Comparison of ENCODE assay signal across 16 cellular contexts in genomic region chr7:55554055-55554454, GRCh38. TPM values are rescaled to one million over a fixed set of nuclear protein-coding genes. Genes with fewer than 3 reads are reported as not detected.
DNase-seq lines count a peak whose midpoint lies in the region; ATAC-seq, FAIRE-seq and TF ChIP-seq lines count a peak whose summit lies in the region.
"Had no signal": no experiment of that assay in that cellular context is flagged by ENCODE, and none has a peak within 500 bp of the region (broad histone marks: within the 10 kb centered on the region; RNA-seq: fewer than 3 reads in every experiment).

No MANE protein-coding gene starts in this region.

- no peaks in the 10 kb centered on the region for H3K27me3 ChIP-seq in BLaER1
- H3K27me3 ChIP-seq in naive thymus-derived CD4-positive, alpha-beta T cell (ENCODE audit: control insufficient read depth in 2 of 2, insufficient read depth in 2 of 2, low read length in 2 of 2): no peaks in the 10 kb centered on the region
- H3K27me3 ChIP-seq: SJCRH30 had no signal

- peaks cover 64 to 98% (median 96%) of the 10 kb centered on the region in 7 donors for H3K4me1 Mint-ChIP-seq in naive thymus-derived CD4-positive, alpha-beta T cell

- H3K4me3 ChIP-seq in BLaER1: no peak overlapping the region
- H3K4me3 ChIP-seq in naive thymus-derived CD4-positive, alpha-beta T cell (ENCODE audit: low read length): no peak overlapping the region
- H3K4me3 ChIP-seq: SJCRH30 had no signal

- TF ChIP-seq POLR2A in GM12891 (IDR thresholded peaks at IDR 0.05; ENCODE audit: low read depth, low read length): no peak

- POLR2A ChIA-PET in naive thymus-derived CD4-positive, alpha-beta T cell (lab: Charles Lee): interaction anchor here (0.6 kb wide), 1 partner anchor 22 kb away, joined by 3 read pairs; no protein-coding TSS in a partner anchor

- peaks cover 20% of the 10 kb centered on the region; the same call in 1 of the 2 replicates for H3K36me3 ChIP-seq in BLaER1
- H3K36me3 ChIP-seq in naive thymus-derived CD4-positive, alpha-beta T cell (ENCODE audit: control insufficient read depth in 2 of 3, insufficient read depth in 3 of 3, low read length in 3 of 3): peaks cover 0 to 7% (median 0%) of the 10 kb centered on the region in 3 experiments

- peak; percentile 31 for FAIRE-seq in GM12891 (lab: Jason Lieb, UNC)
- FAIRE-seq: GM19239, TTC549 had no signal

- H3K9me3 ChIP-seq in BLaER1: peaks cover 7% of the 10 kb centered on the region
- H3K9me3 ChIP-seq in naive thymus-derived CD4-positive, alpha-beta T cell (ENCODE audit: control insufficient read depth in 2 of 3, low read length in 3 of 3): no peaks in the 10 kb centered on the region
- H3K9me3 ChIP-seq: SJCRH30 had no signal

- H3K36me3 Mint-ChIP-seq in naive thymus-derived CD4-positive, alpha-beta T cell: peaks cover 11 to 29% (median 13%) of the 10 kb centered on the region in 5 donors

- CTCF ChIA-PET in naive thymus-derived CD4-positive, alpha-beta T cell (lab: Charles Lee): interaction anchor here (0.8 kb wide), 1 partner anchor 50 kb away, joined by 4 read pairs; no protein-coding TSS in a partner anchor

- peak overlapping the region in 7 of 10 donors; percentile 11 to 63 (median 36) for H3K4me3 Mint-ChIP-seq in naive thymus-derived CD4-positive, alpha-beta T cell

- no peak for DNase-seq in GM12891 (ENCODE audit: insufficient read length, low spot score)
- no peak for DNase-seq in naive thymus-derived CD4-positive, alpha-beta T cell
- DNase-seq in Kasumi-1 (lab: John Stamatoyannopoulos, UW): no peak
- DNase-seq in NCI-H345 treated with DMSO at 0.1 percent for 48 hours (lab: John Stamatoyannopoulos, UW; ENCODE audit: unreplicated experiment): no peak
- DNase-seq in kidney tubule cell (ENCODE audit: low spot score): no peak
- DNase-seq: activated CD4-positive, alpha-beta T cell treated with anti-CD3 and anti-CD28 coated beads, Interleukin-2, amount 50 U/mL, for 4 hours; hippocampal formation; Karpas-422; kidney glomerular epithelial cell; NCI-H1417 treated with DMSO at 0.1 percent for 48 hours; SJCRH30 had no signal

- peaks cover 0 to 1% (median 0%) of the 10 kb centered on the region in 11 donors for H3K9me3 Mint-ChIP-seq in naive thymus-derived CD4-positive, alpha-beta T cell

- no peak overlapping the region for H3K9ac ChIP-seq in BLaER1

- peak overlapping the region in 7 of 9 donors; percentile 22 to 87 (median 51) for H3K27ac Mint-ChIP-seq in naive thymus-derived CD4-positive, alpha-beta T cell

- H3K4me2 ChIP-seq in BLaER1: peak overlapping the region; percentile 45

- intact Hi-C loops in naive thymus-derived CD4-positive, alpha-beta T cell (cut with micrococcal nuclease): no loop called here

- H4K20me1 ChIP-seq in BLaER1: peaks cover 90% of the 10 kb centered on the region

- ATAC-seq in naive thymus-derived CD4-positive, alpha-beta T cell: no peak
- no peak for ATAC-seq in GM21360 (IDR thresholded peaks at IDR 0.05; ENCODE audit: unreplicated experiment)

- H3K27ac ChIP-seq in BLaER1: no peak overlapping the region
- H3K27ac ChIP-seq in angular gyrus (ENCODE audit: low read depth, low read length): peak overlapping the region; percentile 27
- H3K27ac ChIP-seq in naive thymus-derived CD4-positive, alpha-beta T cell (ENCODE audit: low read depth, low read length): no peak overlapping the region
- H3K27ac ChIP-seq: SJCRH30 had no signal

- no peaks in the 10 kb centered on the region for H3K27me3 Mint-ChIP-seq in naive thymus-derived CD4-positive, alpha-beta T cell

- H3K4me1 ChIP-seq in BLaER1: peaks cover 62% of the 10 kb centered on the region
- peaks cover 22 to 24% of the 10 kb centered on the region in 2 donors for H3K4me1 ChIP-seq in naive thymus-derived CD4-positive, alpha-beta T cell (ENCODE audit: control insufficient read depth in 2 of 2, insufficient read depth in 2 of 2, low read length in 2 of 2)
- H3K4me1 ChIP-seq: SJCRH30 had no signal

TF ChIP-seq in GM12891, 5 proteins besides CTCF, POLR2A, EP300 and RAD21:
- TF ChIP-seq PAX5 (IDR thresholded peaks at IDR 0.05; ENCODE audit: insufficient read depth, low read length, severe bottlenecking): no peak
- TF ChIP-seq TAF1 (IDR thresholded peaks at IDR 0.05; ENCODE audit: low read depth, low read length): no peak
- no peak for TF ChIP-seq POLR2AphosphoS5 (IDR thresholded peaks at IDR 0.05; ENCODE audit: low read depth, low read length)
- no peak for TF ChIP-seq SPI1 (IDR thresholded peaks at IDR 0.05; ENCODE audit: low read depth, low read length)
- no peak for TF ChIP-seq POU2F2 (IDR thresholded peaks at IDR 0.05; ENCODE audit: low read depth, low read length)

RNA-seq across cellular contexts. Expression of gene VOPP1, which starts 18.2 kb away (rescaled TPM):
- polyA plus RNA-seq in GM12891 (2012; ENCODE audit: low read depth, missing spikeins): 124 TPM
- total RNA-seq in naive thymus-derived CD4-positive, alpha-beta T cell: 100 to 1,000 TPM in 1 of 5 experiments, 10 to 100 TPM in 4; 66.2 to 111 (median 82.0) TPM
- 10 to 100 TPM; 33.6 to 35.0 TPM for polyA plus RNA-seq in naive thymus-derived CD4-positive, alpha-beta T cell
